ENCODE assay signal across 13 cellular contexts in the genomic region with DNA sequence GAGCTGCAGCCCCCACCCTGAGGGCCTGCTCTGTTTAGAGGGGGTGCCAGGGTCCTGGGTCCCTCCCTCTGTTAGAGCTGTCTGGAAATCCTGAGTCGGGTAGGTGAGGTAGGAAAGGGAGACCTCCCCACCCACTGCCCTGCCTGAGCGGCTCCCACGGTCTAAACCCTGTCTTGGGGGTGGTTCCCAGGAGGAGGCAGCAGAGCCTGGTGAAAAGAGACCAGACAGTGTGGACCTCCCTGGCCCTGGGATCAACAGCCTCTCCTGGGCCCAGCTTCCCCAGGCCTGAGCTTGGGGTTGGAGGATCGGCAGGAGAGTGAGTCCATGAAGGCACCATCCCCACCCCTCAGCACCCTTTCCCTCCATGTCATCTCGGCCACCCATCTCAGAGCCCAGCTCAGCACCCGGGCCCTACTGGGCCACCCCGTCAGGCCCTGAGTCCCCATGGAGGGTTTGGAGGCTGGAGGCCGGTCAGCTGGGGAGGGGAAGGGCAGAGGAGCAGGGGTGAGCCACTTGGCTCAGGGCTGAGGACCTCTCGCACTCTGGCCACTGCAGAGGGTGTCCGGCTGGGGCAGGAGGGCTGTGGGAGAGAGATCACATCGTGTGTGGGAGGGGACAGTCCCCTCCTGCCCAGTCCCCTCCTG. TPM values are rescaled to one million over a fixed set of nuclear protein-coding genes. Genes with fewer than 3 reads are reported as not detected.
DNase-seq lines count a peak whose midpoint lies in the region; ATAC-seq and TF ChIP-seq lines count a peak whose summit lies in the region.
"Had no signal": no experiment of that assay in that cellular context is flagged by ENCODE, and none has a peak within 500 bp of the region (broad histone marks: within the 10 kb centered on the region; RNA-seq: fewer than 3 reads in every experiment).

No MANE protein-coding gene starts in this region.

- no peak overlapping the region for H3K27ac Mint-ChIP-seq in H9
- H3K27ac Mint-ChIP-seq in CD4-positive, alpha-beta T cell: no peak overlapping the region
- H3K27ac Mint-ChIP-seq in activated CD4-positive, alpha-beta T cell treated with anti-CD3 and anti-CD28 coated beads, Interleukin-2, amount 10 ng/mL, durations not matched to agents 7 days and 5 days: no peak overlapping the region
- H3K27ac Mint-ChIP-seq: CD4-positive, CD25-positive, alpha-beta regulatory T cell had no signal

- H3K4ac ChIP-seq in H9 (ENCODE audit: low read depth, low read length) (no peak overlapping the region), neuronal stem cell (ENCODE audit: low read length) (peak overlapping the region; percentile 72)

- H2BK15ac ChIP-seq in H9 (ENCODE audit: low read depth, low read length): no peak overlapping the region
- H2BK15ac ChIP-seq in neuronal stem cell (ENCODE audit: low read length): peak overlapping the region; percentile 43

- H2BK5ac ChIP-seq in H9 (ENCODE audit: insufficient read length, low read length) (no peak overlapping the region), neuronal stem cell (ENCODE audit: low read length) (peak overlapping the region; percentile 82)

- H3K4me3 Mint-ChIP-seq in H9: no peak overlapping the region
- H3K4me3 Mint-ChIP-seq in CD4-positive, alpha-beta T cell: no peak overlapping the region
- no peak overlapping the region for H3K4me3 Mint-ChIP-seq in activated CD4-positive, alpha-beta T cell treated with anti-CD3 and anti-CD28 coated beads, Interleukin-2, amount 10 ng/mL, durations not matched to agents 7 days and 5 days
- H3K4me3 Mint-ChIP-seq: CD4-positive, CD25-positive, alpha-beta regulatory T cell had no signal

- CTCF ChIA-PET in CD4-positive, alpha-beta T cell (lab: Charles Lee): no interaction called here
- CTCF ChIA-PET in activated CD4-positive, alpha-beta T cell treated with anti-CD3 and anti-CD28 coated beads, Interleukin-2, amount 10 ng/mL, durations not matched to agents 7 days and 5 days (lab: Charles Lee): interaction anchor here (0.9 kb wide), 1 partner anchor 13 kb away, joined by 3 read pairs; no protein-coding TSS in a partner anchor

- ATAC-seq in CD4-positive, alpha-beta T cell (ENCODE audit: poor library complexity): no peak
- ATAC-seq in GM18868 (IDR thresholded peaks at IDR 0.05; ENCODE audit: unreplicated experiment) (no peak), HG02938 (IDR thresholded peaks at IDR 0.05; ENCODE audit: unreplicated experiment) (no peak)
- ATAC-seq: HepG2 had no signal

- H4K8ac ChIP-seq in H9 (replicated peaks; ENCODE audit: insufficient read length, low read depth, low read length): no peak overlapping the region
- no peak overlapping the region for H4K8ac ChIP-seq in neuronal stem cell (ENCODE audit: low read depth, low read length)

- H3K9me3 Mint-ChIP-seq in H9: no peaks in the 10 kb centered on the region
- no peaks in the 10 kb centered on the region for H3K9me3 Mint-ChIP-seq in CD4-positive, alpha-beta T cell
- H3K9me3 Mint-ChIP-seq in activated CD4-positive, alpha-beta T cell treated with anti-CD3 and anti-CD28 coated beads, Interleukin-2, amount 10 ng/mL, durations not matched to agents 7 days and 5 days: no peaks in the 10 kb centered on the region
- H3K9me3 Mint-ChIP-seq: CD4-positive, CD25-positive, alpha-beta regulatory T cell had no signal

- no peaks in the 10 kb centered on the region for H4K20me1 ChIP-seq in H9 (ENCODE audit: control insufficient read depth, insufficient read depth, insufficient read length)

- H4K91ac ChIP-seq in H9 (ENCODE audit: insufficient read length, low read depth, low read length) (no peak overlapping the region), neuronal stem cell (ENCODE audit: low read depth, low read length, poor library complexity) (no peak overlapping the region)

- H3K9me3 ChIP-seq in H9 (ENCODE audit: control insufficient read depth, low read depth, low read length): no peaks in the 10 kb centered on the region
- no peaks in the 10 kb centered on the region for H3K9me3 ChIP-seq in NT2/D1 (ENCODE audit: insufficient read depth, low read length)
- H3K9me3 ChIP-seq in neuronal stem cell (replicated peaks in 1 of 2; ENCODE audit: control insufficient read depth in 2 of 2, insufficient read depth in 1 of 2, low read depth in 1 of 2, low read length in 2 of 2): peaks cover 0 to 1% of the 10 kb centered on the region in 2 donors
- H3K9me3 ChIP-seq in CD4-positive, alpha-beta T cell (ENCODE audit: control insufficient read depth, low read length): no peaks in the 10 kb centered on the region
- H3K9me3 ChIP-seq: A549, BE2C had no signal

- H3K27me3 ChIP-seq in H9 (ENCODE audit: insufficient read depth, low read length) (no peaks in the 10 kb centered on the region), NT2/D1 (ENCODE audit: insufficient read depth, insufficient read length) (no peaks in the 10 kb centered on the region), neuronal stem cell (ENCODE audit: control insufficient read depth in 3 of 3, insufficient read depth in 3 of 3, low read depth in 1 of 3, low read length in 3 of 3) (peaks cover 0 to 74% (median 0%) of the 10 kb centered on the region in 3 experiments)
- no peaks in the 10 kb centered on the region for H3K27me3 ChIP-seq in CD4-positive, alpha-beta T cell (ENCODE audit: control insufficient read depth, insufficient read depth, low read length)
- H3K27me3 ChIP-seq: BE2C had no signal

- H2AK5ac ChIP-seq in H9 (ENCODE audit: insufficient read length, low read length) (no peak overlapping the region), neuronal stem cell (ENCODE audit: low read depth, low read length) (peak overlapping the region; percentile 89)

- no peak overlapping the region for H3K18ac ChIP-seq in H9 (ENCODE audit: insufficient read length, low read depth, low read length)
- peak overlapping the region; percentile 15 for H3K18ac ChIP-seq in neuronal stem cell (ENCODE audit: low read length)

- peaks cover 0 to 2% of the 10 kb centered on the region in 2 experiments; a peak in 2 of 4 replicates for H3K4me1 Mint-ChIP-seq in H9
- H3K4me1 Mint-ChIP-seq in CD4-positive, alpha-beta T cell (ENCODE audit: low read depth): no peaks in the 10 kb centered on the region
- H3K4me1 Mint-ChIP-seq in activated CD4-positive, alpha-beta T cell treated with anti-CD3 and anti-CD28 coated beads, Interleukin-2, amount 10 ng/mL, durations not matched to agents 7 days and 5 days: no peaks in the 10 kb centered on the region

- H3T11ph ChIP-seq in H9 (ENCODE audit: low read length): no peak overlapping the region

- H3K4me1 ChIP-seq in H9 (ENCODE audit: insufficient read depth, low read length) (no peaks in the 10 kb centered on the region), NT2/D1 (ENCODE audit: insufficient read depth, insufficient read length) (peaks cover 11% of the 10 kb centered on the region), neuronal stem cell (ENCODE audit: control insufficient read depth in 2 of 2, insufficient read depth in 1 of 2, low read depth in 1 of 2, low read length in 2 of 2) (peaks cover 0 to 4% of the 10 kb centered on the region in 2 donors)
- H3K4me1 ChIP-seq: A549, BE2C had no signal

- H3K56ac ChIP-seq in H9 (ENCODE audit: insufficient read length, low read depth, low read length): no peak overlapping the region

- H3K79me2 ChIP-seq in H9 (ENCODE audit: insufficient read depth, low read length): no peaks in the 10 kb centered on the region

- DNase-seq in H9: no peak
- no peak for DNase-seq in NT2/D1 (ENCODE audit: low read depth, low spot score)
- DNase-seq in neuronal stem cell (ENCODE audit: low spot score): no peak
- DNase-seq in CD4-positive, alpha-beta T cell: no peak
- no peak for DNase-seq in activated CD4-positive, alpha-beta T cell treated with anti-CD3 and anti-CD28 coated beads, Interleukin-2, amount 10 ng/mL, durations not matched to agents 7 days and 5 days
- DNase-seq: BE2C; CD4-positive, CD25-positive, alpha-beta regulatory T cell; DMS153; EL had no signal

- no peak for TF ChIP-seq CTCF in H9 (conservative IDR thresholded peaks at IDR 0.05)
- no peak for TF ChIP-seq CTCF in CD4-positive, alpha-beta T cell (IDR thresholded peaks at IDR 0.05)

- H3K23ac ChIP-seq in H9 (ENCODE audit: insufficient read length, low read depth, low read length) (no peak overlapping the region), neuronal stem cell (ENCODE audit: low read depth, low read length, poor library complexity) (peak overlapping the region; percentile 94)

- H3K36me3 ChIP-seq in NT2/D1 (ENCODE audit: insufficient read depth, insufficient read length, low read length): no peaks in the 10 kb centered on the region
- H3K36me3 ChIP-seq in neuronal stem cell (replicated peaks in 1 of 2; ENCODE audit: control insufficient read depth in 2 of 2, insufficient read depth in 2 of 2, low read length in 2 of 2): no peaks in the 10 kb centered on the region
- H3K36me3 ChIP-seq: BE2C had no signal

- H3K27ac ChIP-seq in H9 (ENCODE audit: insufficient read length, low read depth, low read length) (no peak overlapping the region), neuronal stem cell (replicated peaks; ENCODE audit: low read length) (no peak overlapping the region)
- no peak overlapping the region for H3K27ac ChIP-seq in CD4-positive, alpha-beta T cell (ENCODE audit: low read depth, low read length)
- H3K27ac ChIP-seq: A549 had no signal

- no peak overlapping the region for H3K4me2 ChIP-seq in H9 (ENCODE audit: insufficient read depth, insufficient read length, low read length)
- no peak overlapping the region for H3K4me2 ChIP-seq in neuronal stem cell (ENCODE audit: insufficient read depth, low read length, poor library complexity, severe bottlenecking)
- H3K4me2 ChIP-seq: A549 had no signal

- H2BK120ac ChIP-seq in H9 (ENCODE audit: low read depth, low read length, poor library complexity, severe bottlenecking) (no peak overlapping the region), neuronal stem cell (ENCODE audit: low read depth, low read length) (no peak overlapping the region)

- H2BK20ac ChIP-seq in H9 (ENCODE audit: low read depth, low read length, poor library complexity, severe bottlenecking): no peak overlapping the region

- no peaks in the 10 kb centered on the region for H3K36me3 Mint-ChIP-seq in H9 (ENCODE audit: insufficient read depth in 1 of 3, low read depth in 3 of 3)
- no peaks in the 10 kb centered on the region for H3K36me3 Mint-ChIP-seq in CD4-positive, alpha-beta T cell (ENCODE audit: low read depth)
- no peaks in the 10 kb centered on the region for H3K36me3 Mint-ChIP-seq in activated CD4-positive, alpha-beta T cell treated with anti-CD3 and anti-CD28 coated beads, Interleukin-2, amount 10 ng/mL, durations not matched to agents 7 days and 5 days (ENCODE audit: low read depth)
- H3K36me3 Mint-ChIP-seq: CD4-positive, CD25-positive, alpha-beta regulatory T cell had no signal

- H3K14ac ChIP-seq in H9 (ENCODE audit: insufficient read depth, low read length): peak overlapping the region; percentile 43; the same call in 1 of the 2 replicates
- peak overlapping the region; percentile 91 for H3K14ac ChIP-seq in neuronal stem cell (ENCODE audit: low read length)

- no peak overlapping the region for H2BK12ac ChIP-seq in H9 (ENCODE audit: insufficient read length, low read depth, low read length)
- H2BK12ac ChIP-seq in neuronal stem cell (ENCODE audit: low read length): peak overlapping the region; percentile 66

- no peaks in the 10 kb centered on the region for H3K27me3 Mint-ChIP-seq in H9 (ENCODE audit: low read depth)
- no peaks in the 10 kb centered on the region for H3K27me3 Mint-ChIP-seq in CD4-positive, alpha-beta T cell
- no peaks in the 10 kb centered on the region for H3K27me3 Mint-ChIP-seq in activated CD4-positive, alpha-beta T cell treated with anti-CD3 and anti-CD28 coated beads, Interleukin-2, amount 10 ng/mL, durations not matched to agents 7 days and 5 days
- H3K27me3 Mint-ChIP-seq: CD4-positive, CD25-positive, alpha-beta regulatory T cell had no signal

- POLR2A ChIA-PET in CD4-positive, alpha-beta T cell (lab: Charles Lee): no interaction called here
- POLR2A ChIA-PET in activated CD4-positive, alpha-beta T cell treated with anti-CD3 and anti-CD28 coated beads, Interleukin-2, amount 10 ng/mL, durations not matched to agents 7 days and 5 days (lab: Charles Lee): interaction anchor here (0.6 kb wide), 1 partner anchor 168 kb away, joined by 3 read pairs; no protein-coding TSS in a partner anchor

- no CpG with 5 or more reads among the region's 11 CpGs for WGBS in H9 (ENCODE audit: extremely low coverage, insufficient read length, low lambda C conversion rate)
- WGBS in neuronal stem cell (ENCODE audit: extremely low coverage in 2 of 2, insufficient read length in 2 of 2, insufficient replicate concordance in 1 of 2), 2 donors: no CpG with 5 or more reads among the region's 11 CpGs

- intact Hi-C loops in CD4-positive, alpha-beta T cell (cut with DNase I, micrococcal nuclease): no loop called here

- H3K9ac ChIP-seq in H9 (ENCODE audit: extremely low read depth, insufficient read length, low read length) (no peak overlapping the region), NT2/D1 (ENCODE audit: insufficient read length, low read depth) (peak overlapping the region; percentile 2), neuronal stem cell (ENCODE audit: low read depth, low read length, poor library complexity) (peak overlapping the region; percentile 16)

- no peaks in the 10 kb centered on the region for H3K79me1 ChIP-seq in H9 (ENCODE audit: insufficient read depth, low read depth, low read length, poor library complexity, severe bottlenecking)
- H3K79me1 ChIP-seq in neuronal stem cell (ENCODE audit: low read depth, low read length): no peaks in the 10 kb centered on the region

- no peaks in the 10 kb centered on the region for H3K23me2 ChIP-seq in H9 (ENCODE audit: insufficient read length, low read depth, low read length, poor library complexity, severe bottlenecking)

- H3K4me3 ChIP-seq in NT2/D1 (ENCODE audit: insufficient read length, low read depth): no peak overlapping the region
- H3K4me3 ChIP-seq in neuronal stem cell (ENCODE audit: low read length in 2 of 2): no peak overlapping the region
- H3K4me3 ChIP-seq: A549 had no signal

- H2AFZ ChIP-seq in H9 (ENCODE audit: low read length) (no peak overlapping the region), neuronal stem cell (ENCODE audit: low read length) (no peak overlapping the region)

- no peak overlapping the region for H4K5ac ChIP-seq in H9 (ENCODE audit: insufficient read length, low read depth, low read length)

RNA-seq across cellular contexts. Expression of a gene that starts 37.2 kb away (rescaled TPM):
- total RNA-seq in H9 (2021): 18.3 and 19.0 TPM in 2 replicates
- polyA plus RNA-seq in neuronal stem cell (2013, experiment 1 of 2): 23.2 TPM
- 22.9 TPM for polyA plus RNA-seq in neuronal stem cell (2013, experiment 2 of 2)
- total RNA-seq in CD4-positive, alpha-beta T cell: under 1 TPM; 0.36 to 0.50 TPM
- total RNA-seq in activated CD4-positive, alpha-beta T cell treated with anti-CD3 and anti-CD28 coated beads, Interleukin-2, amount 10 ng/mL, durations not matched to agents 7 days and 5 days: 1 to 10 TPM; 3.1 to 4.0 TPM
